Comparison of ENCODE assay signal across 9 cellular contexts in genomic region chr6:14910692-14911547, GRCh38.
A peak's percentile ranks its signal among the peaks of the same experiment; 100 is the strongest.
DNase-seq lines count a peak whose midpoint lies in the region; ATAC-seq lines count a peak whose summit lies in the region.
"Had no signal": no experiment of that assay in that cellular context is flagged by ENCODE, and none has a peak within 500 bp of the region (broad histone marks: within the 10 kb centered on the region; RNA-seq: fewer than 3 reads in every experiment).

No MANE protein-coding gene starts in this region.

- no peaks in the 10 kb centered on the region for H3K27me3 Mint-ChIP-seq in natural killer cell treated with Interleukin-12 subunit alpha and Interleukin-12 subunit beta and Interleukin-15 and Interleukin-18, amount 100 ng/mL, for 72 hours

- H3K4me3 Mint-ChIP-seq in natural killer cell treated with Interleukin-12 subunit alpha and Interleukin-12 subunit beta and Interleukin-15 and Interleukin-18, amount 100 ng/mL, for 72 hours: peak overlapping the region; percentile 96
- H3K4me3 Mint-ChIP-seq: nephron had no signal

- peaks cover 2% of the 10 kb centered on the region for H3K9me3 Mint-ChIP-seq in natural killer cell treated with Interleukin-12 subunit alpha and Interleukin-12 subunit beta and Interleukin-15 and Interleukin-18, amount 100 ng/mL, for 72 hours
- H3K9me3 Mint-ChIP-seq: nephron had no signal

- DNase-seq in Ammon's horn (ENCODE audit: low spot score) (peak; percentile 72), GM19238 (ENCODE audit: insufficient read length, low spot score) (peak; percentile 68), NCI-H510A (lab: John Stamatoyannopoulos, UW) (no peak), occipital lobe (lab: John Stamatoyannopoulos, UW) (no peak)
- peak; percentile 34 to 38 for DNase-seq in activated T-cell treated with anti-CD3 and anti-CD28 coated beads, Interleukin-2, amount 50 U/mL, for 48 hours
- peak; percentile 72 for DNase-seq in natural killer cell treated with Interleukin-12 subunit alpha and Interleukin-12 subunit beta and Interleukin-15 and Interleukin-18, amount 100 ng/mL, for 72 hours (ENCODE audit: low spot score)
- DNase-seq in NK-92 treated with Interleukin-12 subunit alpha and Interleukin-12 subunit beta, amount 100 ng/mL, for 24 hours (lab: John Stamatoyannopoulos, UW): no peak

- peak; percentile 77 for ATAC-seq in HG03442 (IDR thresholded peaks at IDR 0.05; ENCODE audit: unreplicated experiment)
- peak; percentile 86 to 92 for ATAC-seq in natural killer cell treated with Interleukin-12 subunit alpha and Interleukin-12 subunit beta and Interleukin-15 and Interleukin-18, amount 100 ng/mL, for 72 hours

- peaks cover 21 to 25% of the 10 kb centered on the region in 2 donors for H3K4me1 Mint-ChIP-seq in natural killer cell treated with Interleukin-12 subunit alpha and Interleukin-12 subunit beta and Interleukin-15 and Interleukin-18, amount 100 ng/mL, for 72 hours (ENCODE audit: low read depth in 2 of 2)

- peaks cover 6% of the 10 kb centered on the region for H3K36me3 Mint-ChIP-seq in natural killer cell treated with Interleukin-12 subunit alpha and Interleukin-12 subunit beta and Interleukin-15 and Interleukin-18, amount 100 ng/mL, for 72 hours

- H3K27ac Mint-ChIP-seq in natural killer cell treated with Interleukin-12 subunit alpha and Interleukin-12 subunit beta and Interleukin-15 and Interleukin-18, amount 100 ng/mL, for 72 hours: peak overlapping the region; percentile 92 to 94

Comparison
In these comparisons a context has a peak if more than half of its experiments do, and no peak if none do; other contexts are left out.
1. DNase-seq: peak in Ammon's horn (single experiment), GM19238 (single experiment), activated T-cell treated with anti-CD3 and anti-CD28 coated beads, Interleukin-2, amount 50 U/mL, for 48 hours (2 of 2) and natural killer cell treated with Interleukin-12 subunit alpha and Interleukin-12 subunit beta and Interleukin-15 and Interleukin-18, amount 100 ng/mL, for 72 hours (single experiment); none in NK-92 treated with Interleukin-12 subunit alpha and Interleukin-12 subunit beta, amount 100 ng/mL, for 24 hours (single experiment), NCI-H510A (single experiment) and occipital lobe (single experiment).